In genomic region chr7:73669316-73669715, GRCh38 we compare ENCODE assay signal across 18 cellular contexts. TPM values are rescaled to one million over a fixed set of nuclear protein-coding genes. Genes with fewer than 3 reads are reported as not detected.
DNase-seq lines count a peak whose midpoint lies in the region; ATAC-seq, FAIRE-seq and TF ChIP-seq lines count a peak whose summit lies in the region.
"Had no signal": no experiment of that assay in that cellular context is flagged by ENCODE, and none has a peak within 500 bp of the region (broad histone marks: within the 10 kb centered on the region; RNA-seq: fewer than 3 reads in every experiment).

No MANE protein-coding gene starts in this region.

- no peak for DNase-seq in astrocyte (ENCODE audit: low read depth)
- DNase-seq in neural crest cell (ENCODE audit: low read depth, low spot score): no peak
- DNase-seq in endothelial cell (ENCODE audit: low spot score): no peak
- no peak for DNase-seq in Karpas-422
- DNase-seq in natural killer cell: no peak
- DNase-seq: activated CD4-positive, CD25-positive, alpha-beta regulatory T cell; activated CD8-positive, alpha-beta memory T cell treated with anti-CD3 and anti-CD28 coated beads, Interleukin-2, amount 50 U/mL, for 4 hours; activated naive CD4-positive, alpha-beta T cell treated with anti-CD3 and anti-CD28 coated beads for 36 hours; AML-193; DMS153; effector memory CD8-positive, alpha-beta T cell; immature natural killer cell; NCI-H446; thyroid gland had no signal

- H3K36me3 Mint-ChIP-seq in astrocyte (ENCODE audit: low read depth, unreplicated experiment) (peaks cover 9% of the 10 kb centered on the region), neural crest cell (ENCODE audit: low read depth) (peaks cover 6% of the 10 kb centered on the region), endothelial cell (ENCODE audit: low read depth, unreplicated experiment) (peaks cover 7% of the 10 kb centered on the region), natural killer cell (no peaks in the 10 kb centered on the region)
- H3K36me3 Mint-ChIP-seq: immature natural killer cell had no signal

- H3K36me3 ChIP-seq in BLaER1 treated with 17β-estradiol and CSF1 and Interleukin-3, amounts not matched to agents 10 nM and 100 nM: peaks cover 0 to 3% (median 0%) of the 10 kb centered on the region in 11 experiments; a peak in 3 of 22 replicates
- H3K36me3 ChIP-seq in astrocyte (ENCODE audit: insufficient read depth, low read length) (no peaks in the 10 kb centered on the region), Karpas-422 (ENCODE audit: insufficient read depth, low read length) (no peaks in the 10 kb centered on the region)
- H3K36me3 ChIP-seq: prostate gland, thyroid gland had no signal

- H3K4me1 ChIP-seq in BLaER1 treated with 17β-estradiol and CSF1 and Interleukin-3, amounts not matched to agents 10 nM and 100 nM: peaks cover 7 to 21% (median 14%) of the 10 kb centered on the region in 10 experiments; a peak in 19 of 20 replicates
- peaks cover 8% of the 10 kb centered on the region for H3K4me1 ChIP-seq in astrocyte (ENCODE audit: insufficient read depth, low read length)
- H3K4me1 ChIP-seq in Karpas-422 (ENCODE audit: low read length): peaks cover 2% of the 10 kb centered on the region; the same call in 1 of the 2 replicates

- H3K9me3 ChIP-seq in BLaER1 treated with 17β-estradiol and CSF1 and Interleukin-3, amounts not matched to agents 10 nM and 100 nM (replicated peaks in 1 of 11): no peaks in the 10 kb centered on the region
- H3K9me3 ChIP-seq in astrocyte (ENCODE audit: insufficient read depth, low read depth, low read length) (no peaks in the 10 kb centered on the region), Karpas-422 (ENCODE audit: low read length) (no peaks in the 10 kb centered on the region)
- H3K9me3 ChIP-seq: prostate gland, thyroid gland had no signal

- ATAC-seq in natural killer cell: no peak
- ATAC-seq: effector memory CD8-positive, alpha-beta T cell had no signal

- H3K27me3 ChIP-seq in BLaER1 treated with 17β-estradiol and CSF1 and Interleukin-3, amounts not matched to agents 10 nM and 100 nM: peaks cover 0 to 28% (median 13%) of the 10 kb centered on the region in 11 experiments; a peak in 13 of 22 replicates
- no peaks in the 10 kb centered on the region for H3K27me3 ChIP-seq in astrocyte (ENCODE audit: insufficient read depth, low read length)
- no peaks in the 10 kb centered on the region for H3K27me3 ChIP-seq in Karpas-422 (ENCODE audit: low read length)
- H3K27me3 ChIP-seq: thyroid gland had no signal

- H3K79me2 ChIP-seq in astrocyte (ENCODE audit: insufficient read depth, low read length) (no peaks in the 10 kb centered on the region), Karpas-422 (ENCODE audit: low read length) (no peaks in the 10 kb centered on the region)

- H3K9me3 Mint-ChIP-seq in astrocyte (ENCODE audit: unreplicated experiment) (no peaks in the 10 kb centered on the region), neural crest cell (no peaks in the 10 kb centered on the region), endothelial cell (ENCODE audit: unreplicated experiment) (no peaks in the 10 kb centered on the region), natural killer cell (no peaks in the 10 kb centered on the region)
- H3K9me3 Mint-ChIP-seq: activated naive CD4-positive, alpha-beta T cell treated with anti-CD3 and anti-CD28 coated beads for 36 hours; effector memory CD8-positive, alpha-beta T cell had no signal

- no peak for TF ChIP-seq CTCF in astrocyte (IDR thresholded peaks at IDR 0.05; ENCODE audit: insufficient read depth, low read depth, low read length)
- TF ChIP-seq CTCF in neural crest cell (conservative IDR thresholded peaks at IDR 0.05): no peak
- no peak for TF ChIP-seq CTCF in endothelial cell (IDR thresholded peaks at IDR 0.05; ENCODE audit: unreplicated experiment)
- TF ChIP-seq CTCF in natural killer cell (IDR thresholded peaks at IDR 0.05): no peak

- H3K4me1 Mint-ChIP-seq in astrocyte (ENCODE audit: low read depth, unreplicated experiment) (no peaks in the 10 kb centered on the region), neural crest cell (peaks cover 25% of the 10 kb centered on the region), endothelial cell (ENCODE audit: unreplicated experiment) (peaks cover 15% of the 10 kb centered on the region), natural killer cell (peaks cover 0 to 10% of the 10 kb centered on the region in 2 donors)

- H3K27ac Mint-ChIP-seq in astrocyte (ENCODE audit: unreplicated experiment) (no peak overlapping the region), neural crest cell (ENCODE audit: unreplicated experiment) (no peak overlapping the region), endothelial cell (ENCODE audit: unreplicated experiment) (no peak overlapping the region), natural killer cell (no peak overlapping the region)
- H3K27ac Mint-ChIP-seq: activated naive CD4-positive, alpha-beta T cell treated with anti-CD3 and anti-CD28 coated beads for 36 hours; effector memory CD8-positive, alpha-beta T cell had no signal

- H3K27me3 Mint-ChIP-seq in astrocyte (ENCODE audit: low read depth, unreplicated experiment) (peaks cover 9% of the 10 kb centered on the region), neural crest cell (ENCODE audit: low read depth) (peaks cover 5% of the 10 kb centered on the region), endothelial cell (ENCODE audit: unreplicated experiment) (peaks cover 11% of the 10 kb centered on the region), natural killer cell (ENCODE audit: low read depth in 2 of 2) (peaks cover 11 to 24% of the 10 kb centered on the region in 2 donors)

- no peak overlapping the region for H3K4me3 Mint-ChIP-seq in astrocyte (ENCODE audit: unreplicated experiment)
- peak overlapping the region; percentile 94 for H3K4me3 Mint-ChIP-seq in neural crest cell
- no peak overlapping the region for H3K4me3 Mint-ChIP-seq in endothelial cell (ENCODE audit: unreplicated experiment)
- H3K4me3 Mint-ChIP-seq in natural killer cell: no peak overlapping the region
- H3K4me3 Mint-ChIP-seq: activated naive CD4-positive, alpha-beta T cell treated with anti-CD3 and anti-CD28 coated beads for 36 hours had no signal

- no peak for FAIRE-seq in astrocyte (lab: Jason Lieb, UNC)
- FAIRE-seq: frontal cortex, H54 had no signal

- intact Hi-C loops in natural killer cell (cut with micrococcal nuclease): loop anchor here (5.0 kb wide), 2 partner anchors 62 to 68 kb away; partner anchors contain the start of gene ABHD11

- no peak overlapping the region for H2AFZ ChIP-seq in astrocyte (ENCODE audit: low read depth, low read length)
- no peak overlapping the region for H2AFZ ChIP-seq in Karpas-422 (ENCODE audit: low read length)

- peak overlapping the region; percentile 89 to 98 (median 96); a peak in 20 of 22 replicates for H3K4me2 ChIP-seq in BLaER1 treated with 17β-estradiol and CSF1 and Interleukin-3, amounts not matched to agents 10 nM and 100 nM
- H3K4me2 ChIP-seq in astrocyte (ENCODE audit: low read length) (peak overlapping the region; percentile 93), Karpas-422 (ENCODE audit: low read depth, low read length, poor library complexity, severe bottlenecking) (no peak overlapping the region)

- no peak overlapping the region for H3K27ac ChIP-seq in BLaER1 treated with 17β-estradiol and CSF1 and Interleukin-3, amounts not matched to agents 10 nM and 100 nM
- H3K27ac ChIP-seq in astrocyte (ENCODE audit: low read depth, low read length) (no peak overlapping the region), Karpas-422 (ENCODE audit: low read length) (no peak overlapping the region)
- H3K27ac ChIP-seq: prostate gland, thyroid gland had no signal

- H3K9me2 ChIP-seq in Karpas-422 (replicated peaks; ENCODE audit: insufficient read depth, low read length): no peaks in the 10 kb centered on the region

- H3K4me3 ChIP-seq in BLaER1 treated with 17β-estradiol and CSF1 and Interleukin-3, amounts not matched to agents 10 nM and 100 nM: peak overlapping the region in 2 of 10 experiments; percentile 79 to 83; a peak in 5 of 20 replicates
- no peak overlapping the region for H3K4me3 ChIP-seq in astrocyte (ENCODE audit: insufficient read depth, low read depth, low read length)
- H3K4me3 ChIP-seq in Karpas-422 (ENCODE audit: low read length): no peak overlapping the region

- peaks cover 0 to 30% (median 5%) of the 10 kb centered on the region in 11 experiments; a peak in 12 of 22 replicates for H4K20me1 ChIP-seq in BLaER1 treated with 17β-estradiol and CSF1 and Interleukin-3, amounts not matched to agents 10 nM and 100 nM
- H4K20me1 ChIP-seq in astrocyte (ENCODE audit: insufficient read depth, low read length): no peaks in the 10 kb centered on the region
- H4K20me1 ChIP-seq in Karpas-422 (ENCODE audit: insufficient read depth, low read depth, low read length): no peaks in the 10 kb centered on the region

- H3K9ac ChIP-seq in BLaER1 treated with 17β-estradiol and CSF1 and Interleukin-3, amounts not matched to agents 10 nM and 100 nM: peak overlapping the region in 2 of 11 experiments; percentile 87 to 90; a peak in 4 of 22 replicates
- H3K9ac ChIP-seq in astrocyte (ENCODE audit: low read length): no peak overlapping the region
- no peak overlapping the region for H3K9ac ChIP-seq in Karpas-422 (ENCODE audit: low read length)

RNA-seq across cellular contexts. Expression of gene VPS37D, which starts 1.7 kb away (rescaled TPM):
- total RNA-seq in astrocyte (2.9 and 3.6 TPM in 2 replicates), neural crest cell (10.0 and 10.1 TPM in 2 replicates), endothelial cell (ENCODE audit: unreplicated experiment) (9.8 TPM), natural killer cell (under 1 TPM; 0.40 to 0.83 (median 0.48) TPM)
- total RNA-seq in Karpas-422 (2014; rRNA removed; shearing (Covaris generic); ENCODE audit: low replicate concordance): not detected in 2 replicates
- total RNA-seq: activated naive CD4-positive, alpha-beta T cell treated with anti-CD3 and anti-CD28 coated beads for 36 hours had no signal

RNA-seq across cellular contexts. Expression of gene DNAJC30, which starts 13.9 kb away (rescaled TPM):
- total RNA-seq in astrocyte (10.5 and 11.0 TPM in 2 replicates), neural crest cell (11.1 and 11.4 TPM in 2 replicates), endothelial cell (ENCODE audit: unreplicated experiment) (10.3 TPM), natural killer cell (1 to 10 TPM; 8.7 to 9.9 (median 9.3) TPM)
- total RNA-seq in Karpas-422 (2014; rRNA removed; shearing (Covaris generic); ENCODE audit: low replicate concordance): 1.3 and 6.1 TPM in 2 replicates

RNA-seq across cellular contexts. Expression of gene BUD23, which starts 14.1 kb away (rescaled TPM):
- 68.3 and 73.1 TPM in 2 replicates for total RNA-seq in astrocyte
- 66.9 and 70.8 TPM in 2 replicates for total RNA-seq in neural crest cell
- total RNA-seq in endothelial cell (ENCODE audit: unreplicated experiment): 50.6 TPM
- 41.9 and 85.9 TPM in 2 replicates for total RNA-seq in Karpas-422 (2014; rRNA removed; shearing (Covaris generic); ENCODE audit: low replicate concordance)
- 100 to 1,000 TPM in 1 of 3 donors, 10 to 100 TPM in 2; 93.1 to 101 (median 94.2) TPM for total RNA-seq in natural killer cell

RNA-seq across cellular contexts. Expression of gene MLXIPL, which starts 45.0 kb away (rescaled TPM):
- 0.41 TPM in 1 of 2 replicates, not detected in the other for total RNA-seq in astrocyte
- 0.80 and 1.1 TPM in 2 replicates for total RNA-seq in neural crest cell
- total RNA-seq in endothelial cell (ENCODE audit: unreplicated experiment): 8.7 TPM
- not detected in 2 replicates for total RNA-seq in Karpas-422 (2014; rRNA removed; shearing (Covaris generic); ENCODE audit: low replicate concordance)
- total RNA-seq in natural killer cell: not detected
- total RNA-seq: frontal cortex had no signal

RNA-seq across cellular contexts. Expression of gene STX1A, which starts 50.2 kb away (rescaled TPM):
- total RNA-seq in astrocyte (15.0 and 19.7 TPM in 2 replicates), neural crest cell (16.4 and 17.7 TPM in 2 replicates), endothelial cell (ENCODE audit: unreplicated experiment) (13.2 TPM), natural killer cell (10 to 100 TPM; 13.2 to 20.4 (median 14.7) TPM)
- 3.7 and 5.5 TPM in 2 replicates for total RNA-seq in Karpas-422 (2014; rRNA removed; shearing (Covaris generic); ENCODE audit: low replicate concordance)
